Comparison of ENCODE assay signal across 1 cellular context in the genomic region with DNA sequence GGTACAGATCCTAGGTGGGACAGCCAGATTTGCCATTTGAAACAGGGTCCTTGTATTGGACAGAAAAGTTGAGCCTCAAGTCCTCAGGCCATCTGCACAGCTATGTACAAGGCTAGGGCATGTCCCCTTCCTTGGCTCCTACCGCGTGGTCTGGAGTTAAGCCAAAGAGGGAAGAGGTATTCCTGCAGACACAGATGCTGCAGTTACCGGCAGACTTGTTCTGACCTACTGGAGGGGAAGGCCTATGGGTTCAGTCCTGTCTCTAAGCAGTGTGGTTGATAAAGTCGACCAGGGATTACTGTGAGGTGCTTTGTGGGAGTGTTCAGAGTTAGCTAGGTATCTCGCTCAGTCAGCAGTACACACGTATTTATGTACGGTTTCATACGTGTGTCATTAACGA.
TF ChIP-seq lines count a peak whose summit lies in the region.

No MANE protein-coding gene starts in this region.

TF ChIP-seq in GM23338, 12 proteins besides CTCF, POLR2A, EP300 and RAD21 (continued from another document):
- TF ChIP-seq, protein P1, sequence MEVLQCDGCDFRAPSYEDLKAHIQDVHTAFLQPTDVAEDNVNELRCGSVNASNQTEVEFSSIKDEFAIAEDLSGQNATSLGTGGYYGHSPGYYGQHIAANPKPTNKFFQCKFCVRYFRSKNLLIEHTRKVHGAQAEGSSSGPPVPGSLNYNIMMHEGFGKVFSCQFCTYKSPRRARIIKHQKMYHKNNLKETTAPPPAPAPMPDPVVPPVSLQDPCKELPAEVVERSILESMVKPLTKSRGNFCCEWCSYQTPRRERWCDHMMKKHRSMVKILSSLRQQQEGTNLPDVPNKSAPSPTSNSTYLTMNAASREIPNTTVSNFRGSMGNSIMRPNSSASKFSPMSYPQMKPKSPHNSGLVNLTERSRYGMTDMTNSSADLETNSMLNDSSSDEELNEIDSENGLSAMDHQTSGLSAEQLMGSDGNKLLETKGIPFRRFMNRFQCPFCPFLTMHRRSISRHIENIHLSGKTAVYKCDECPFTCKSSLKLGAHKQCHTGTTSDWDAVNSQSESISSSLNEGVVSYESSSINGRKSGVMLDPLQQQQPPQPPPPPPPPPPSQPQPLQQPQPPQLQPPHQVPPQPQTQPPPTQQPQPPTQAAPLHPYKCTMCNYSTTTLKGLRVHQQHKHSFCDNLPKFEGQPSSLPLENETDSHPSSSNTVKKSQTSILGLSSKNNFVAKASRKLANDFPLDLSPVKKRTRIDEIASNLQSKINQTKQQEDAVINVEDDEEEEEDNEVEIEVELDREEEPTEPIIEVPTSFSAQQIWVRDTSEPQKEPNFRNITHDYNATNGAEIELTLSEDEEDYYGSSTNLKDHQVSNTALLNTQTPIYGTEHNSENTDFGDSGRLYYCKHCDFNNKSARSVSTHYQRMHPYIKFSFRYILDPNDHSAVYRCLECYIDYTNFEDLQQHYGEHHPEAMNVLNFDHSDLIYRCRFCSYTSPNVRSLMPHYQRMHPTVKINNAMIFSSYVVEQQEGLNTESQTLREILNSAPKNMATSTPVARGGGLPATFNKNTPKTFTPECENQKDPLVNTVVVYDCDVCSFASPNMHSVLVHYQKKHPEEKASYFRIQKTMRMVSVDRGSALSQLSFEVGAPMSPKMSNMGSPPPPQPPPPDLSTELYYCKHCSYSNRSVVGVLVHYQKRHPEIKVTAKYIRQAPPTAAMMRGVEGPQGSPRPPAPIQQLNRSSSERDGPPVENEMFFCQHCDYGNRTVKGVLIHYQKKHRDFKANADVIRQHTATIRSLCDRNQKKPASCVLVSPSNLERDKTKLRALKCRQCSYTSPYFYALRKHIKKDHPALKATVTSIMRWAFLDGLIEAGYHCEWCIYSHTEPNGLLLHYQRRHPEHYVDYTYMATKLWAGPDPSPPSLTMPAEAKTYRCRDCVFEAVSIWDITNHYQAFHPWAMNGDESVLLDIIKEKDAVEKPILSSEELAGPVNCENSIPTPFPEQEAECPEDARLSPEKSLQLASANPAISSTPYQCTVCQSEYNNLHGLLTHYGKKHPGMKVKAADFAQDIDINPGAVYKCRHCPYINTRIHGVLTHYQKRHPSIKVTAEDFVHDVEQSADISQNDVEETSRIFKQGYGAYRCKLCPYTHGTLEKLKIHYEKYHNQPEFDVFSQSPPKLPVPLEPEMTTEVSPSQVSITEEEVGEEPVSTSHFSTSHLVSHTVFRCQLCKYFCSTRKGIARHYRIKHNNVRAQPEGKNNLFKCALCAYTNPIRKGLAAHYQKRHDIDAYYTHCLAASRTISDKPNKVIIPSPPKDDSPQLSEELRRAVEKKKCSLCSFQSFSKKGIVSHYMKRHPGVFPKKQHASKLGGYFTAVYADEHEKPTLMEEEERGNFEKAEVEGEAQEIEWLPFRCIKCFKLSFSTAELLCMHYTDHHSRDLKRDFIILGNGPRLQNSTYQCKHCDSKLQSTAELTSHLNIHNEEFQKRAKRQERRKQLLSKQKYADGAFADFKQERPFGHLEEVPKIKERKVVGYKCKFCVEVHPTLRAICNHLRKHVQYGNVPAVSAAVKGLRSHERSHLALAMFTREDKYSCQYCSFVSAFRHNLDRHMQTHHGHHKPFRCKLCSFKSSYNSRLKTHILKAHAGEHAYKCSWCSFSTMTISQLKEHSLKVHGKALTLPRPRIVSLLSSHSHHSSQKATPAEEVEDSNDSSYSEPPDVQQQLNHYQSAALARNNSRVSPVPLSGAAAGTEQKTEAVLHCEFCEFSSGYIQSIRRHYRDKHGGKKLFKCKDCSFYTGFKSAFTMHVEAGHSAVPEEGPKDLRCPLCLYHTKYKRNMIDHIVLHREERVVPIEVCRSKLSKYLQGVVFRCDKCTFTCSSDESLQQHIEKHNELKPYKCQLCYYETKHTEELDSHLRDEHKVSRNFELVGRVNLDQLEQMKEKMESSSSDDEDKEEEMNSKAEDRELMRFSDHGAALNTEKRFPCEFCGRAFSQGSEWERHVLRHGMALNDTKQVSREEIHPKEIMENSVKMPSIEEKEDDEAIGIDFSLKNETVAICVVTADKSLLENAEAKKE (CRISPR knock-in tag; IDR thresholded peaks at IDR 0.05), result no peak
- TF ChIP-seq ZNF114 (CRISPR knock-in tag; IDR thresholded peaks at IDR 0.05) (no peak), EZH2 (IDR thresholded peaks at IDR 0.05; ENCODE audit: low read depth, unreplicated experiment) (no peak), ZNF331 (CRISPR knock-in tag; IDR thresholded peaks at IDR 0.05; ENCODE audit: low read depth) (no peak), POLR2AphosphoS5 (IDR thresholded peaks at IDR 0.05; ENCODE audit: low read depth) (no peak), CREB1 (CRISPR knock-in tag; IDR thresholded peaks at IDR 0.05; ENCODE audit: low read depth) (no peak), NANOG (IDR thresholded peaks at IDR 0.05; ENCODE audit: borderline replicate concordance) (no peak)
- TF ChIP-seq, protein P2, sequence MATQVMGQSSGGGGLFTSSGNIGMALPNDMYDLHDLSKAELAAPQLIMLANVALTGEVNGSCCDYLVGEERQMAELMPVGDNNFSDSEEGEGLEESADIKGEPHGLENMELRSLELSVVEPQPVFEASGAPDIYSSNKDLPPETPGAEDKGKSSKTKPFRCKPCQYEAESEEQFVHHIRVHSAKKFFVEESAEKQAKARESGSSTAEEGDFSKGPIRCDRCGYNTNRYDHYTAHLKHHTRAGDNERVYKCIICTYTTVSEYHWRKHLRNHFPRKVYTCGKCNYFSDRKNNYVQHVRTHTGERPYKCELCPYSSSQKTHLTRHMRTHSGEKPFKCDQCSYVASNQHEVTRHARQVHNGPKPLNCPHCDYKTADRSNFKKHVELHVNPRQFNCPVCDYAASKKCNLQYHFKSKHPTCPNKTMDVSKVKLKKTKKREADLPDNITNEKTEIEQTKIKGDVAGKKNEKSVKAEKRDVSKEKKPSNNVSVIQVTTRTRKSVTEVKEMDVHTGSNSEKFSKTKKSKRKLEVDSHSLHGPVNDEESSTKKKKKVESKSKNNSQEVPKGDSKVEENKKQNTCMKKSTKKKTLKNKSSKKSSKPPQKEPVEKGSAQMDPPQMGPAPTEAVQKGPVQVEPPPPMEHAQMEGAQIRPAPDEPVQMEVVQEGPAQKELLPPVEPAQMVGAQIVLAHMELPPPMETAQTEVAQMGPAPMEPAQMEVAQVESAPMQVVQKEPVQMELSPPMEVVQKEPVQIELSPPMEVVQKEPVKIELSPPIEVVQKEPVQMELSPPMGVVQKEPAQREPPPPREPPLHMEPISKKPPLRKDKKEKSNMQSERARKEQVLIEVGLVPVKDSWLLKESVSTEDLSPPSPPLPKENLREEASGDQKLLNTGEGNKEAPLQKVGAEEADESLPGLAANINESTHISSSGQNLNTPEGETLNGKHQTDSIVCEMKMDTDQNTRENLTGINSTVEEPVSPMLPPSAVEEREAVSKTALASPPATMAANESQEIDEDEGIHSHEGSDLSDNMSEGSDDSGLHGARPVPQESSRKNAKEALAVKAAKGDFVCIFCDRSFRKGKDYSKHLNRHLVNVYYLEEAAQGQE (IDR thresholded peaks at IDR 0.05; ENCODE audit: unreplicated experiment), result no peak
- TF ChIP-seq, protein P3, sequence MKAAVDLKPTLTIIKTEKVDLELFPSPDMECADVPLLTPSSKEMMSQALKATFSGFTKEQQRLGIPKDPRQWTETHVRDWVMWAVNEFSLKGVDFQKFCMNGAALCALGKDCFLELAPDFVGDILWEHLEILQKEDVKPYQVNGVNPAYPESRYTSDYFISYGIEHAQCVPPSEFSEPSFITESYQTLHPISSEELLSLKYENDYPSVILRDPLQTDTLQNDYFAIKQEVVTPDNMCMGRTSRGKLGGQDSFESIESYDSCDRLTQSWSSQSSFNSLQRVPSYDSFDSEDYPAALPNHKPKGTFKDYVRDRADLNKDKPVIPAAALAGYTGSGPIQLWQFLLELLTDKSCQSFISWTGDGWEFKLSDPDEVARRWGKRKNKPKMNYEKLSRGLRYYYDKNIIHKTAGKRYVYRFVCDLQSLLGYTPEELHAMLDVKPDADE (IDR thresholded peaks at IDR 0.05), result no peak
